Comparison of ENCODE assay signal across 15 cellular contexts in genomic region chr2:237344972-237345870, GRCh38.
A peak's percentile ranks its signal among the peaks of the same experiment; 100 is the strongest.
DNase-seq lines count a peak whose midpoint lies in the region; ATAC-seq and TF ChIP-seq lines count a peak whose summit lies in the region.
"Had no signal": no experiment of that assay in that cellular context is flagged by ENCODE, and none has a peak within 500 bp of the region (broad histone marks: within the 10 kb centered on the region; RNA-seq: fewer than 3 reads in every experiment).

No MANE protein-coding gene starts in this region.

- H3K4me3 Mint-ChIP-seq in natural killer cell treated with Interleukin-12 subunit alpha and Interleukin-12 subunit beta and Interleukin-15 and Interleukin-18, amount 100 ng/mL, for 72 hours: no peak overlapping the region

- no peaks in the 10 kb centered on the region for H4K20me1 ChIP-seq in GM23248 (ENCODE audit: insufficient read depth)
- peaks cover 44% of the 10 kb centered on the region for H4K20me1 ChIP-seq in smooth muscle cell (ENCODE audit: low read depth)

- H3K36me3 ChIP-seq in GM23248 (ENCODE audit: low read depth) (peaks cover 95% of the 10 kb centered on the region), adipocyte (ENCODE audit: control insufficient read depth, insufficient read depth, low read length, severe bottlenecking) (peaks cover 97% of the 10 kb centered on the region), smooth muscle cell (ENCODE audit: low read depth) (peaks cover 37% of the 10 kb centered on the region)

- DNase-seq in GM23248 (no peak), adipocyte (ENCODE audit: low read depth) (no peak), glomerular visceral epithelial cell (ENCODE audit: extremely low spot score) (peak; percentile 9), smooth muscle cell (lab: John Stamatoyannopoulos, UW; ENCODE audit: unreplicated experiment) (no peak), dermis blood vessel endothelial cell (no peak)
- no peak for DNase-seq in natural killer cell treated with Interleukin-12 subunit alpha and Interleukin-12 subunit beta and Interleukin-15 and Interleukin-18, amount 100 ng/mL, for 72 hours (ENCODE audit: low spot score)
- DNase-seq: C1 segment of cervical spinal cord, DMS 273 treated with DMSO at 0.1 percent for 48 hours, Kasumi-1, NCI-H1417, NCI-H1930, NCI-H510A treated with DMSO at 0.1 percent for 48 hours, Peyer's patch, SHP77 treated with DMSO at 0.1 percent for 48 hours had no signal

- H3F3A ChIP-seq in GM23248 (ENCODE audit: insufficient read depth) (peaks cover 98% of the 10 kb centered on the region), smooth muscle cell (ENCODE audit: low read depth) (peaks cover 82% of the 10 kb centered on the region)

- peaks cover 15 to 19% of the 10 kb centered on the region in 2 donors for H3K27me3 Mint-ChIP-seq in natural killer cell treated with Interleukin-12 subunit alpha and Interleukin-12 subunit beta and Interleukin-15 and Interleukin-18, amount 100 ng/mL, for 72 hours

- no peaks in the 10 kb centered on the region for H3K9me2 ChIP-seq in GM23248 (ENCODE audit: insufficient read depth)

- no peak for TF ChIP-seq CTCF in smooth muscle cell (IDR thresholded peaks at IDR 0.05; ENCODE audit: borderline replicate concordance, insufficient read depth, poor library complexity, severe bottlenecking)

- H3K9me3 Mint-ChIP-seq in natural killer cell treated with Interleukin-12 subunit alpha and Interleukin-12 subunit beta and Interleukin-15 and Interleukin-18, amount 100 ng/mL, for 72 hours: no peaks in the 10 kb centered on the region

- H3K9ac ChIP-seq in GM23248: peak overlapping the region; percentile 11; the same call in 1 of the 2 replicates
- H3K9ac ChIP-seq in adipocyte (ENCODE audit: low read length): peak overlapping the region; percentile 49
- no peak overlapping the region for H3K9ac ChIP-seq in smooth muscle cell (ENCODE audit: low read depth)

- no peak for ATAC-seq in HG02884 (IDR thresholded peaks at IDR 0.05; ENCODE audit: unreplicated experiment)
- no peak for ATAC-seq in natural killer cell treated with Interleukin-12 subunit alpha and Interleukin-12 subunit beta and Interleukin-15 and Interleukin-18, amount 100 ng/mL, for 72 hours

- H3K4me1 ChIP-seq in GM23248 (ENCODE audit: insufficient read depth) (peaks cover 9% of the 10 kb centered on the region; the same call in 1 of the 2 replicates), adipocyte (ENCODE audit: control insufficient read depth, insufficient read depth, low read length) (peaks cover 37% of the 10 kb centered on the region), smooth muscle cell (ENCODE audit: low read depth) (no peaks in the 10 kb centered on the region)
- H3K4me1 ChIP-seq: Peyer's patch had no signal

- WGBS in GM23248 (ENCODE audit: low coverage in 1 of 2, low lambda C conversion rate in 2 of 2, missing lambda C conversion rate in 2 of 2), 2 experiments: 91 to 92% methylated on average over 11 to 13 of the region's 13 CpGs
- 78% methylated on average over 13 of the region's 13 CpGs for WGBS in smooth muscle cell (ENCODE audit: low lambda C conversion rate)

- H3K9me3 ChIP-seq in GM23248 (ENCODE audit: low read depth): no peaks in the 10 kb centered on the region
- H3K9me3 ChIP-seq in adipocyte (ENCODE audit: control insufficient read depth, low read length): no peaks in the 10 kb centered on the region
- H3K9me3 ChIP-seq in smooth muscle cell (replicated peaks; ENCODE audit: low read depth): no peaks in the 10 kb centered on the region
- H3K9me3 ChIP-seq: Peyer's patch had no signal

- in situ Hi-C loops in GM23248 (cut with MboI): no loop called here

- no peaks in the 10 kb centered on the region for H3K27me3 ChIP-seq in GM23248 (replicated peaks; ENCODE audit: insufficient read depth)
- H3K27me3 ChIP-seq in adipocyte (replicated peaks; ENCODE audit: control insufficient read depth, insufficient read depth, low read length): no peaks in the 10 kb centered on the region
- H3K27me3 ChIP-seq in smooth muscle cell (ENCODE audit: low read depth): no peaks in the 10 kb centered on the region
- H3K27me3 ChIP-seq: Peyer's patch had no signal

- H3K4me3 ChIP-seq in GM23248 (no peak overlapping the region), adipocyte (ENCODE audit: low read length) (no peak overlapping the region), smooth muscle cell (no peak overlapping the region)
- H3K4me3 ChIP-seq: Peyer's patch had no signal

- H3K27ac Mint-ChIP-seq in natural killer cell treated with Interleukin-12 subunit alpha and Interleukin-12 subunit beta and Interleukin-15 and Interleukin-18, amount 100 ng/mL, for 72 hours: no peak overlapping the region

- no peaks in the 10 kb centered on the region for H3K4me1 Mint-ChIP-seq in natural killer cell treated with Interleukin-12 subunit alpha and Interleukin-12 subunit beta and Interleukin-15 and Interleukin-18, amount 100 ng/mL, for 72 hours (ENCODE audit: low read depth in 2 of 2)

- peaks cover 86% of the 10 kb centered on the region for H3K79me2 ChIP-seq in GM23248 (ENCODE audit: insufficient read depth)
- peaks cover 39% of the 10 kb centered on the region for H3K79me2 ChIP-seq in smooth muscle cell (ENCODE audit: low read depth)

- no peak overlapping the region for H3K4me2 ChIP-seq in GM23248 (ENCODE audit: unreplicated experiment)
- H3K4me2 ChIP-seq in smooth muscle cell: no peak overlapping the region

- no peak overlapping the region for H2AFZ ChIP-seq in GM23248
- no peak overlapping the region for H2AFZ ChIP-seq in smooth muscle cell (ENCODE audit: low read depth)

- H3K27ac ChIP-seq in GM23248 (peak overlapping the region; percentile 53), smooth muscle cell (ENCODE audit: low read depth) (peak overlapping the region; percentile 65)
- H3K27ac ChIP-seq: Peyer's patch had no signal

- no peaks in the 10 kb centered on the region for H3K36me3 Mint-ChIP-seq in natural killer cell treated with Interleukin-12 subunit alpha and Interleukin-12 subunit beta and Interleukin-15 and Interleukin-18, amount 100 ng/mL, for 72 hours
